23 cellular contexts compared by ENCODE assay signal in genomic region chr3:105398407-105398806, GRCh38. TPM values are rescaled to one million over a fixed set of nuclear protein-coding genes. Genes with fewer than 3 reads are reported as not detected.
DNase-seq lines count a peak whose midpoint lies in the region; ATAC-seq, FAIRE-seq and TF ChIP-seq lines count a peak whose summit lies in the region.
"Had no signal": no experiment of that assay in that cellular context is flagged by ENCODE, and none has a peak within 500 bp of the region (broad histone marks: within the 10 kb centered on the region; RNA-seq: fewer than 3 reads in every experiment).

No MANE protein-coding gene starts in this region.

- FAIRE-seq in GM19239 (lab: Jason Lieb, UNC), result peak; percentile 21
- FAIRE-seq: astrocyte, K562 had no signal

- H3K4me3 ChIP-seq in PC-3 (ENCODE audit: low read length), result no peak overlapping the region
- H3K4me3 ChIP-seq: gastrocnemius medialis, K562, ovary, right atrium auricular region had no signal

- peak overlapping the region; percentile 39 for H3K4me2 ChIP-seq in PC-3 (ENCODE audit: low read length)

- no peaks in the 10 kb centered on the region for H3K9me2 ChIP-seq in PC-3 (replicated peaks; ENCODE audit: low read length)

- TF ChIP-seq CTCF in PC-3 (conservative IDR thresholded peaks at IDR 0.05; ENCODE audit: low read depth, low read length) (no peak), mesothelial cell of epicardium (IDR thresholded peaks at IDR 0.05; ENCODE audit: unreplicated experiment) (no peak)

- POLR2A ChIA-PET in PC-3 (lab: Charles Lee; ENCODE audit: unreplicated experiment), result interaction anchor here (0.7 kb wide), 1 partner anchor 937 kb away, joined by 3 read pairs; no protein-coding TSS in a partner anchor

- no peaks in the 10 kb centered on the region for H3K27me3 Mint-ChIP-seq in mesothelial cell of epicardium (ENCODE audit: low read depth)
- H3K27me3 Mint-ChIP-seq: activated CD8-positive, alpha-beta T cell treated with anti-CD3 and anti-CD28 coated beads for 36 hours; activated naive CD8-positive, alpha-beta T cell treated with anti-CD3 and anti-CD28 coated beads for 36 hours; type B pancreatic cell had no signal

- CTCF ChIA-PET in PC-3 (lab: Charles Lee), result no interaction called here

- intact Hi-C loops in PC-3 (cut with micrococcal nuclease), result no loop called here

- H3K36me3 Mint-ChIP-seq in mesothelial cell of epicardium, result peaks cover 13% of the 10 kb centered on the region

- H3F3A ChIP-seq in PC-3 (ENCODE audit: low read length, unreplicated experiment), result peaks cover 12% of the 10 kb centered on the region

- DNase-seq in GM19239 (ENCODE audit: insufficient read length, low spot score), result no peak
- DNase-seq in NCI-H1105 (lab: John Stamatoyannopoulos, UW), result peak; percentile 17
- DNase-seq in PC-3, result peak; percentile 26
- no peak for DNase-seq in mesothelial cell of epicardium (ENCODE audit: low spot score in 2 of 2, unreplicated experiment in 2 of 2)
- DNase-seq in activated naive CD4-positive, alpha-beta T cell treated with anti-CD3 and anti-CD28 coated beads, Interleukin-2, amount 50 U/mL, for 16 hours, result no peak
- DNase-seq: activated CD8-positive, alpha-beta T cell treated with anti-CD3 and anti-CD28 coated beads for 36 hours; activated naive CD8-positive, alpha-beta T cell treated with anti-CD3 and anti-CD28 coated beads for 36 hours; dermis blood vessel endothelial cell; gastrocnemius medialis; H7; NCI-H1694; NCI-H2227 treated with DMSO at 0.1 percent for 48 hours; NCI-H82; nephron progenitor cell; ovary had no signal

- H3K4me1 Mint-ChIP-seq in mesothelial cell of epicardium, result peaks cover 24% of the 10 kb centered on the region
- H3K4me1 Mint-ChIP-seq: activated naive CD8-positive, alpha-beta T cell treated with anti-CD3 and anti-CD28 coated beads for 36 hours had no signal

- H3K4me3 Mint-ChIP-seq in mesothelial cell of epicardium, result no peak overlapping the region
- H3K4me3 Mint-ChIP-seq: activated CD8-positive, alpha-beta T cell treated with anti-CD3 and anti-CD28 coated beads for 36 hours; activated naive CD8-positive, alpha-beta T cell treated with anti-CD3 and anti-CD28 coated beads for 36 hours; nephron progenitor cell; type B pancreatic cell had no signal

- H4K20me1 ChIP-seq in PC-3 (ENCODE audit: low read length), result no peaks in the 10 kb centered on the region; the same call in 1 of the 2 replicates

- H3K9me3 Mint-ChIP-seq in mesothelial cell of epicardium, result peaks cover 17% of the 10 kb centered on the region

- no peak overlapping the region for H2AFZ ChIP-seq in PC-3 (ENCODE audit: low read length)

- no peak overlapping the region for H3K27ac ChIP-seq in PC-3 (ENCODE audit: low read length)
- H3K27ac ChIP-seq: C4-2B, gastrocnemius medialis, ovary, right atrium auricular region had no signal

- H3K79me2 ChIP-seq in PC-3 (ENCODE audit: low read length), result peaks cover 86% of the 10 kb centered on the region

- H3K27me3 ChIP-seq in PC-3 (ENCODE audit: low read length), result no peaks in the 10 kb centered on the region
- H3K27me3 ChIP-seq: gastrocnemius medialis, ovary, right atrium auricular region had no signal

- peak overlapping the region; percentile 66 for H3K27ac Mint-ChIP-seq in mesothelial cell of epicardium
- H3K27ac Mint-ChIP-seq: activated CD8-positive, alpha-beta T cell treated with anti-CD3 and anti-CD28 coated beads for 36 hours; activated naive CD8-positive, alpha-beta T cell treated with anti-CD3 and anti-CD28 coated beads for 36 hours; type B pancreatic cell had no signal

- no peak overlapping the region for H3K9ac ChIP-seq in PC-3 (ENCODE audit: low read length)

- H3K9me3 ChIP-seq in PC-3 (ENCODE audit: low read length), result no peaks in the 10 kb centered on the region
- H3K9me3 ChIP-seq: gastrocnemius medialis, ovary had no signal

- peaks cover 67% of the 10 kb centered on the region for H3K4me1 ChIP-seq in PC-3 (ENCODE audit: insufficient read depth, low read length)
- H3K4me1 ChIP-seq: gastrocnemius medialis, right atrium auricular region had no signal

- H3K36me3 ChIP-seq in PC-3 (ENCODE audit: low read depth, low read length), result peaks cover 9% of the 10 kb centered on the region
- H3K36me3 ChIP-seq: gastrocnemius medialis, ovary, right atrium auricular region had no signal

- BruUV-seq in PC-3 (replicated peaks; lab: Mats Ljungman, UMichigan), result no TSS peak

- ATAC-seq in PC-3, result peak; percentile 2; the same call in 1 of the 2 replicates
- ATAC-seq in HG03175 (IDR thresholded peaks at IDR 0.05; ENCODE audit: unreplicated experiment), result no peak
- ATAC-seq in GM18907 (IDR thresholded peaks at IDR 0.05; ENCODE audit: unreplicated experiment), result no peak
- ATAC-seq: activated CD8-positive, alpha-beta T cell treated with anti-CD3 and anti-CD28 coated beads for 36 hours; gastrocnemius medialis; K562; Right ventricle myocardium inferior had no signal

RNA-seq across cellular contexts. Expression of gene ALCAM, which starts 31.7 kb away (rescaled TPM):
- total RNA-seq in PC-3 (2014; rRNA removed) (168 and 169 TPM in 2 replicates), mesothelial cell of epicardium (87.1 to 93.1 TPM (median 90.3 TPM) in 3 replicates)

Comparison
In these comparisons a context has a peak if more than half of its experiments do, and no peak if none do; other contexts are left out.
1. DNase-seq: peak in NCI-H1105 (single experiment) and PC-3 (single experiment); none in GM19239 (single experiment), mesothelial cell of epicardium (0 of 2) and activated naive CD4-positive, alpha-beta T cell treated with anti-CD3 and anti-CD28 coated beads, Interleukin-2, amount 50 U/mL, for 16 hours (single experiment).